ENCODE assay signal across 24 cellular contexts in the genomic region with DNA sequence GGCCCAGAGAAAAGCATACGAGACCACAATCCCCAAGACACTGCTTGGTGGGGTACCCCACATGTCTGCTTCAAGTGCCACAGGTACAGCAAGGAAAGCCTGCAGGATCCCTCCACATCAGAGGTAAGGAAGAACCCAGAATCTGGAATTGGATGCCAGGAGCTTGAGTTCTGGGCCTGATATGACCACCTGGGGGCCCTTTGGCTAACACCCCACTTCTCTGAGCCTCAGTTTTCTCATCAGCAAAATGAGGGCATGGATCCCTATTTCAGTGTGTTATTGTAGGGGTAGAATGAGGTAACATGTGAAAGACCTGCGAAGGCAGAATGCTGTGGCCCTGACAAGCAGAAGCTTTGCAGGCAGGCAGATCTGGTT. TPM values are rescaled to one million over a fixed set of nuclear protein-coding genes. Genes with fewer than 3 reads are reported as not detected.
DNase-seq lines count a peak whose midpoint lies in the region; ATAC-seq and TF ChIP-seq lines count a peak whose summit lies in the region.
"Had no signal": no experiment of that assay in that cellular context is flagged by ENCODE, and none has a peak within 500 bp of the region (broad histone marks: within the 10 kb centered on the region; RNA-seq: fewer than 3 reads in every experiment).

No MANE protein-coding gene starts in this region.

- no peak for TF ChIP-seq POLR2A in transverse colon (IDR thresholded peaks at IDR 0.05)

- peaks cover 3% of the 10 kb centered on the region for H3K79me1 ChIP-seq in neuronal stem cell (ENCODE audit: low read depth, low read length)

- H4K91ac ChIP-seq in neuronal stem cell (ENCODE audit: low read depth, low read length, poor library complexity) = no peak overlapping the region

- H3K4me2 ChIP-seq in SK-N-SH (peak overlapping the region; percentile 59), neuronal stem cell (ENCODE audit: insufficient read depth, low read length, poor library complexity, severe bottlenecking) (no peak overlapping the region)
- H3K4me2 ChIP-seq: PC-9 had no signal

- H3K4me1 ChIP-seq in SK-N-SH (ENCODE audit: control insufficient read depth in 1 of 2, insufficient read depth in 2 of 2, low read depth in 1 of 2, low read length in 1 of 2) (peaks cover 41 to 55% of the 10 kb centered on the region in 2 experiments), neuronal stem cell (ENCODE audit: control insufficient read depth in 2 of 2, insufficient read depth in 1 of 2, low read depth in 1 of 2, low read length in 2 of 2) (peaks cover 4 to 5% of the 10 kb centered on the region in 2 donors), transverse colon (peaks cover 0 to 24% (median 10%) of the 10 kb centered on the region in 4 donors)
- H3K4me1 ChIP-seq: Caco-2 had no signal

- no peak overlapping the region for H4K8ac ChIP-seq in neuronal stem cell (ENCODE audit: low read depth, low read length)

- no peak overlapping the region for H2AFZ ChIP-seq in SK-N-SH (ENCODE audit: low read depth)
- no peak overlapping the region for H2AFZ ChIP-seq in neuronal stem cell (ENCODE audit: low read length)
- H2AFZ ChIP-seq: PC-9 had no signal

- no peaks in the 10 kb centered on the region for H3K27me3 ChIP-seq in SK-N-SH (ENCODE audit: insufficient read depth)
- no peaks in the 10 kb centered on the region for H3K27me3 ChIP-seq in brain microvascular endothelial cell (replicated peaks)
- H3K27me3 ChIP-seq in neuronal stem cell (ENCODE audit: control insufficient read depth in 3 of 3, insufficient read depth in 3 of 3, low read depth in 1 of 3, low read length in 3 of 3) = peaks cover 0 to 2% (median 0%) of the 10 kb centered on the region in 3 experiments
- no peaks in the 10 kb centered on the region for H3K27me3 ChIP-seq in transverse colon
- H3K27me3 ChIP-seq: BLaER1 treated with 17β-estradiol and CSF1 and Interleukin-3, amounts not matched to agents 10 nM and 100 nM; tibial nerve had no signal

- H2BK15ac ChIP-seq in neuronal stem cell (ENCODE audit: low read length) = no peak overlapping the region

- H3K14ac ChIP-seq in neuronal stem cell (ENCODE audit: low read length) = no peak overlapping the region

- TF ChIP-seq EP300 in SK-N-SH (IDR thresholded peaks at IDR 0.05; ENCODE audit: borderline replicate concordance in 1 of 2, low read depth in 1 of 2, low read length in 1 of 2) (no peak), transverse colon (IDR thresholded peaks at IDR 0.05; ENCODE audit: low read depth) (no peak)

- WGBS in SK-N-SH (ENCODE audit: low lambda C conversion rate) = 62% methylated on average over 2 of the region's 2 CpGs
- WGBS in neuronal stem cell (ENCODE audit: extremely low coverage in 2 of 2, insufficient read length in 2 of 2, insufficient replicate concordance in 1 of 2), 2 donors = no CpG with 5 or more reads among the region's 2 CpGs
- 86% methylated on average over 2 of the region's 2 CpGs; no CpG with 5 or more reads in 1 of the 2 donors for WGBS in transverse colon (ENCODE audit: low coverage in 1 of 2), 2 donors

- H2BK120ac ChIP-seq in neuronal stem cell (ENCODE audit: low read depth, low read length) = no peak overlapping the region

- CTCF ChIA-PET in SK-N-SH (lab: Yijun Ruan, JAX) = interaction anchor here (7.0 to 12.3 kb wide), 4 partner anchors 27 to 230 kb away, joined by 53 to 397 read pairs (median 174); a partner anchor contains a TSS

- no peak for TF ChIP-seq CTCF in SK-N-SH (IDR thresholded peaks at IDR 0.05)
- TF ChIP-seq CTCF in brain microvascular endothelial cell (IDR thresholded peaks at IDR 0.05; ENCODE audit: low read depth, low read length, missing control alignments) = no peak
- no peak for TF ChIP-seq CTCF in transverse colon (IDR thresholded peaks at IDR 0.05)

- peaks cover 65% of the 10 kb centered on the region for H4K20me1 ChIP-seq in SK-N-SH (ENCODE audit: insufficient read depth)

- no peak overlapping the region for H3K18ac ChIP-seq in neuronal stem cell (ENCODE audit: low read length)

- POLR2A ChIA-PET in SK-N-SH (lab: Yijun Ruan, JAX) = interaction anchor here (2.8 kb wide), 1 partner anchor 86 kb away, joined by 13 read pairs; no protein-coding TSS in a partner anchor

- DNase-seq in SK-N-SH (no peak), brain microvascular endothelial cell (no peak), neuronal stem cell (ENCODE audit: low spot score) (no peak), transverse colon (no peak), NCI-H82 (lab: John Stamatoyannopoulos, UW) (no peak)
- DNase-seq: activated CD4-positive, alpha-beta T cell treated with anti-CD3 and anti-CD28 coated beads, Interleukin-2, amount 50 U/mL, for 4 hours; activated effector memory CD4-positive, alpha-beta T cell treated with Interleukin-2 at 50 U/mL for 16 hours; activated naive CD8-positive, alpha-beta T cell treated with anti-CD3 and anti-CD28 coated beads, Interleukin-2, amount 50 U/mL, for 24 hours; Caco-2; DND-41; left colon; NCI-H2081 treated with DMSO at 0.1 percent for 48 hours; NCI-H446; PC-9; small intestine; stimulated activated naive B cell treated with anti-CD40 and anti-IgM and Interleukin-4, amounts not matched to agents 10 μg/mL and 1 μg/mL and 100 μg/mL, for 72 hours; T-helper 2 cell; WERI-Rb-1 had no signal

- intact Hi-C loops in transverse colon (cut with DNase I; ENCODE audit: low total_unique reads) = loop anchor here (10.0 kb wide), 1 partner anchor 231 kb away; no protein-coding TSS in a partner anchor

- no peak for TF ChIP-seq RAD21 in SK-N-SH (IDR thresholded peaks at IDR 0.05; ENCODE audit: low read length)

- H3K9me3 ChIP-seq in SK-N-SH (no peaks in the 10 kb centered on the region), neuronal stem cell (replicated peaks in 1 of 2; ENCODE audit: control insufficient read depth in 2 of 2, insufficient read depth in 1 of 2, low read depth in 1 of 2, low read length in 2 of 2) (no peaks in the 10 kb centered on the region), transverse colon (no peaks in the 10 kb centered on the region)
- H3K9me3 ChIP-seq: BLaER1 treated with 17β-estradiol and CSF1 and Interleukin-3, amounts not matched to agents 10 nM and 100 nM; Caco-2; tibial nerve had no signal

- H3K4ac ChIP-seq in neuronal stem cell (ENCODE audit: low read length) = no peak overlapping the region

- peak overlapping the region; percentile 95 for H3K27ac ChIP-seq in SK-N-SH (ENCODE audit: low read depth in 2 of 2, low read length in 1 of 2)
- H3K27ac ChIP-seq in brain microvascular endothelial cell = peak overlapping the region; percentile 76
- H3K27ac ChIP-seq in neuronal stem cell (replicated peaks; ENCODE audit: low read length) = no peak overlapping the region
- peak overlapping the region; percentile 51 to 75 (median 66) for H3K27ac ChIP-seq in transverse colon
- H3K27ac ChIP-seq: 22Rv1, PC-9 had no signal

- peak overlapping the region; percentile 57; the same call in 1 of the 2 replicates for H3K9ac ChIP-seq in SK-N-SH
- H3K9ac ChIP-seq in neuronal stem cell (ENCODE audit: low read depth, low read length, poor library complexity) = no peak overlapping the region

- in situ Hi-C loops in brain microvascular endothelial cell (cut with HindIII; ENCODE audit: low pct_ligation_motif_present, low sequenced_read_pairs) = no loop called here
- in situ Hi-C loops in transverse colon (cut with MboI; ENCODE audit: low pct_ligation_motif_present in 1 of 4, low pct_unique_long_range_greater_than_20kb in 1 of 4, low sequenced_read_pairs in 3 of 4) = loop anchor here in 3 of 4 donors (5.0 to 25.0 kb wide), 5 partner anchors 131 to 234 kb away; no protein-coding TSS in a partner anchor

- H3K23ac ChIP-seq in neuronal stem cell (ENCODE audit: low read depth, low read length, poor library complexity) = no peak overlapping the region

- H3K79me2 ChIP-seq in SK-N-SH (ENCODE audit: insufficient read depth) = peaks cover 100% of the 10 kb centered on the region

- H3K36me3 ChIP-seq in SK-N-SH (replicated peaks in 1 of 2; ENCODE audit: control insufficient read depth in 1 of 2, insufficient read depth in 2 of 2, low read length in 1 of 2) (peaks cover 0 to 26% of the 10 kb centered on the region in 2 experiments), brain microvascular endothelial cell (replicated peaks) (no peaks in the 10 kb centered on the region), neuronal stem cell (replicated peaks in 1 of 2; ENCODE audit: control insufficient read depth in 2 of 2, insufficient read depth in 2 of 2, low read length in 2 of 2) (no peaks in the 10 kb centered on the region), transverse colon (no peaks in the 10 kb centered on the region)
- H3K36me3 ChIP-seq: tibial nerve, WERI-Rb-1 had no signal

- H3K9me2 ChIP-seq in SK-N-SH = no peaks in the 10 kb centered on the region

- peak overlapping the region; percentile 48 for H2AK5ac ChIP-seq in neuronal stem cell (ENCODE audit: low read depth, low read length)

- no peak overlapping the region for H2BK5ac ChIP-seq in neuronal stem cell (ENCODE audit: low read length)

- no peak overlapping the region for H2BK12ac ChIP-seq in neuronal stem cell (ENCODE audit: low read length)

- peaks cover 44% of the 10 kb centered on the region for H3F3A ChIP-seq in SK-N-SH (replicated peaks; ENCODE audit: insufficient read depth)

- H3K4me3 ChIP-seq in SK-N-SH (ENCODE audit: low read depth in 2 of 2, low read length in 1 of 2) = peak overlapping the region in 1 of 2 experiments; percentile 1; a peak in 1 of 4 replicates
- H3K4me3 ChIP-seq in brain microvascular endothelial cell (ENCODE audit: low read depth, low read length) = peak overlapping the region; percentile 27
- H3K4me3 ChIP-seq in neuronal stem cell (ENCODE audit: low read length in 2 of 2) = no peak overlapping the region
- no peak overlapping the region for H3K4me3 ChIP-seq in transverse colon
- H3K4me3 ChIP-seq: BLaER1 treated with 17β-estradiol and CSF1 and Interleukin-3, amounts not matched to agents 10 nM and 100 nM; PC-9; tibial nerve had no signal

- no peak for ATAC-seq in SK-N-SH treated with all-trans-retinoic acid at 6 μM for 48 hours
- no peak for ATAC-seq in GM18870 (IDR thresholded peaks at IDR 0.05; ENCODE audit: unreplicated experiment)
- no peak for ATAC-seq in GM19463 (IDR thresholded peaks at IDR 0.05; ENCODE audit: unreplicated experiment)
- ATAC-seq: activated naive CD8-positive, alpha-beta T cell treated with anti-CD3 and anti-CD28 coated beads, Interleukin-2, amount 50 U/mL, for 24 hours; left colon; stimulated activated naive B cell treated with anti-CD40 and anti-IgM and Interleukin-4, amounts not matched to agents 10 μg/mL and 1 μg/mL and 100 μg/mL, for 72 hours had no signal

TF ChIP-seq in SK-N-SH treated with all-trans-retinoic acid at 6 μM for 48 hours, 23 proteins besides CTCF, POLR2A, EP300 and RAD21 (continues in another document):
- no peak for TF ChIP-seq ZFP3 (CRISPR knock-in tag; IDR thresholded peaks at IDR 0.05)

RNA-seq across cellular contexts. Expression of a gene that starts 24.5 kb away (rescaled TPM):
- 13.3 and 16.1 TPM in 2 replicates for polyA plus RNA-seq in SK-N-SH (2012; rRNA removed)
- 11.1 and 14.3 TPM in 2 replicates for polyA plus RNA-seq in SK-N-SH (2012; cell fraction: cytosol; rRNA removed)
- 39.7 and 44.9 TPM in 2 replicates for polyA plus RNA-seq in SK-N-SH (2012; cell fraction: nucleus; rRNA removed)
- 112 TPM for polyA plus RNA-seq in neuronal stem cell (2013, experiment 1 of 2)
- polyA plus RNA-seq in neuronal stem cell (2013, experiment 2 of 2) = 121 TPM
- total RNA-seq in transverse colon = 10 to 100 TPM; 13.0 to 40.6 (median 16.9) TPM

RNA-seq across cellular contexts. Expression of a gene that starts 56.5 kb away (rescaled TPM):
- polyA plus RNA-seq in SK-N-SH (2012; rRNA removed) = 317 and 373 TPM in 2 replicates
- 237 and 288 TPM in 2 replicates for polyA plus RNA-seq in SK-N-SH (2012; cell fraction: cytosol; rRNA removed)
- polyA plus RNA-seq in SK-N-SH (2012; cell fraction: nucleus; rRNA removed) = 358 and 396 TPM in 2 replicates
- polyA plus RNA-seq in neuronal stem cell (2013, experiment 1 of 2) = 31.8 TPM
- 29.5 TPM for polyA plus RNA-seq in neuronal stem cell (2013, experiment 2 of 2)
- 1,000 to 10,000 TPM in 2 of 4 donors, 100 to 1,000 TPM in 2; 697 to 1,474 (median 915) TPM for total RNA-seq in transverse colon
